In the genomic region with DNA sequence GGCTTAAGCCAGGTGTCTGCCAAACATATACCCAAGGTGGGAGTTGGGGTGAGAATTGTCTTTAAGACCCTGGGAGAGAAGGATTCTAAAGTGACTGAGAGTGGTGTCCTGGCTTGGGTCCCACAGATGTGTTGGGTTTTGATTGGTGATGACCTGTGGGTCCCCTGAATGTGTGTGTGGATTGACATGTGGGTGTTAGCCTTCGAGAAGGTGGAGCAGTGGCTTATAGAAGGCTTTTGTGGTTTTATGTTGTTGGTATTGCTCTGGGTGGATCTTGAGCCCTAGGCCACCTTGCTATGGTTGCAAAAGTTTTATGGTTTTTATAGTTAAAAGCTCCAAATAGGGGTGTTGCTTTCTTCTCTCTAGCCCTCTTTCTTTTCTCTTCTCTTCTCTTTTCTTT, we compare ENCODE assay signal across 18 cellular contexts. TPM values are rescaled to one million over a fixed set of nuclear protein-coding genes. Genes with fewer than 3 reads are reported as not detected.
DNase-seq lines count a peak whose midpoint lies in the region; ATAC-seq and TF ChIP-seq lines count a peak whose summit lies in the region.
"Had no signal": no experiment of that assay in that cellular context is flagged by ENCODE, and none has a peak within 500 bp of the region (broad histone marks: within the 10 kb centered on the region; RNA-seq: fewer than 3 reads in every experiment).

No MANE protein-coding gene starts in this region.

- H3K9me3 Mint-ChIP-seq in activated CD4-positive, alpha-beta T cell treated with anti-CD3 and anti-CD28 coated beads, Interleukin-2, amount 10 ng/mL, durations not matched to agents 24 days and 14 days: no peaks in the 10 kb centered on the region
- H3K9me3 Mint-ChIP-seq in glutamatergic neuron (ENCODE audit: unreplicated experiment): peaks cover 10% of the 10 kb centered on the region
- no peaks in the 10 kb centered on the region for H3K9me3 Mint-ChIP-seq in stimulated activated effector memory CD8-positive, alpha-beta T cell treated with anti-CD3 and anti-CD28 coated beads, Interleukin-12 subunit alpha, Interleukin-12 subunit beta, amount 100 ng/mL, for 72 hours
- H3K9me3 Mint-ChIP-seq: activated naive CD4-positive, alpha-beta T cell treated with anti-CD3 and anti-CD28 coated beads for 36 hours had no signal

- DNase-seq in activated CD4-positive, alpha-beta T cell treated with anti-CD3 and anti-CD28 coated beads, Interleukin-2, amount 10 ng/mL, durations not matched to agents 24 days and 14 days: no peak
- DNase-seq in activated CD4-positive, alpha-beta T cell treated with anti-CD3 and anti-CD28 coated beads, Interleukin-2, amount 50 U/mL, for 1 hour: no peak
- DNase-seq in T-helper 17 cell: no peak
- DNase-seq in glutamatergic neuron: peak; percentile 1
- no peak for DNase-seq in stimulated activated effector memory CD8-positive, alpha-beta T cell treated with anti-CD3 and anti-CD28 coated beads, Interleukin-12 subunit alpha, Interleukin-12 subunit beta, amount 100 ng/mL, for 72 hours (ENCODE audit: low spot score in 2 of 2)
- DNase-seq in pons (ENCODE audit: low spot score): no peak
- DNase-seq in MV-4-11 (lab: John Stamatoyannopoulos, UW): no peak
- DNase-seq: activated CD4-positive, alpha-beta T cell treated with anti-CD3 and anti-CD28 coated beads, Interleukin-2, amount 50 U/mL, for 4 hours; activated naive CD4-positive, alpha-beta T cell treated with anti-CD3 and anti-CD28 coated beads for 36 hours; activated T-cell treated with anti-CD3 and anti-CD28 coated beads, Interleukin-2, amount 50 U/mL, for 1 hour; COR-L47; DND-41; GOT3; NCI-H1694; NCI-H526 treated with DMSO at 0.1 percent for 48 hours had no signal

- intact Hi-C loops in activated CD4-positive, alpha-beta T cell treated with anti-CD3 and anti-CD28 coated beads, Interleukin-2, amount 10 ng/mL, durations not matched to agents 24 days and 14 days (cut with micrococcal nuclease): no loop called here

- peaks cover 28% of the 10 kb centered on the region for H3K4me1 Mint-ChIP-seq in activated CD4-positive, alpha-beta T cell treated with anti-CD3 and anti-CD28 coated beads, Interleukin-2, amount 10 ng/mL, durations not matched to agents 24 days and 14 days
- peaks cover 44% of the 10 kb centered on the region for H3K4me1 Mint-ChIP-seq in T-helper 17 cell
- H3K4me1 Mint-ChIP-seq in glutamatergic neuron (ENCODE audit: low read depth, unreplicated experiment): peaks cover 12% of the 10 kb centered on the region
- peaks cover 46% of the 10 kb centered on the region for H3K4me1 Mint-ChIP-seq in stimulated activated effector memory CD8-positive, alpha-beta T cell treated with anti-CD3 and anti-CD28 coated beads, Interleukin-12 subunit alpha, Interleukin-12 subunit beta, amount 100 ng/mL, for 72 hours

- H3K4me3 Mint-ChIP-seq in activated CD4-positive, alpha-beta T cell treated with anti-CD3 and anti-CD28 coated beads, Interleukin-2, amount 10 ng/mL, durations not matched to agents 24 days and 14 days: peak overlapping the region; percentile 6
- H3K4me3 Mint-ChIP-seq in T-helper 17 cell: peak overlapping the region; percentile 19
- H3K4me3 Mint-ChIP-seq in glutamatergic neuron (ENCODE audit: unreplicated experiment): no peak overlapping the region
- no peak overlapping the region for H3K4me3 Mint-ChIP-seq in stimulated activated effector memory CD8-positive, alpha-beta T cell treated with anti-CD3 and anti-CD28 coated beads, Interleukin-12 subunit alpha, Interleukin-12 subunit beta, amount 100 ng/mL, for 72 hours
- H3K4me3 Mint-ChIP-seq: activated naive CD4-positive, alpha-beta T cell treated with anti-CD3 and anti-CD28 coated beads for 36 hours had no signal

- H3K36me3 Mint-ChIP-seq in activated CD4-positive, alpha-beta T cell treated with anti-CD3 and anti-CD28 coated beads, Interleukin-2, amount 10 ng/mL, durations not matched to agents 24 days and 14 days (ENCODE audit: low read depth): peaks cover 15% of the 10 kb centered on the region
- peaks cover 7% of the 10 kb centered on the region for H3K36me3 Mint-ChIP-seq in T-helper 17 cell (ENCODE audit: low read depth)
- H3K36me3 Mint-ChIP-seq in glutamatergic neuron (ENCODE audit: unreplicated experiment): peaks cover 4% of the 10 kb centered on the region
- H3K36me3 Mint-ChIP-seq in stimulated activated effector memory CD8-positive, alpha-beta T cell treated with anti-CD3 and anti-CD28 coated beads, Interleukin-12 subunit alpha, Interleukin-12 subunit beta, amount 100 ng/mL, for 72 hours: peaks cover 26% of the 10 kb centered on the region

- no peaks in the 10 kb centered on the region for H3K9me3 ChIP-seq in T-helper 17 cell (ENCODE audit: control insufficient read depth, low read length, poor library complexity, severe bottlenecking)
- H3K9me3 ChIP-seq: lower lobe of right lung, psoas muscle had no signal

- TF ChIP-seq CTCF in glutamatergic neuron (IDR thresholded peaks at IDR 0.05; ENCODE audit: partially characterized antibody, unreplicated experiment): no peak

- no peak overlapping the region for H3K27ac Mint-ChIP-seq in activated CD4-positive, alpha-beta T cell treated with anti-CD3 and anti-CD28 coated beads, Interleukin-2, amount 10 ng/mL, durations not matched to agents 24 days and 14 days
- H3K27ac Mint-ChIP-seq in T-helper 17 cell (peak overlapping the region; percentile 96), glutamatergic neuron (ENCODE audit: unreplicated experiment) (no peak overlapping the region)
- peak overlapping the region; percentile 23 for H3K27ac Mint-ChIP-seq in stimulated activated effector memory CD8-positive, alpha-beta T cell treated with anti-CD3 and anti-CD28 coated beads, Interleukin-12 subunit alpha, Interleukin-12 subunit beta, amount 100 ng/mL, for 72 hours
- H3K27ac Mint-ChIP-seq: activated naive CD4-positive, alpha-beta T cell treated with anti-CD3 and anti-CD28 coated beads for 36 hours had no signal

- peak; percentile 52 for ATAC-seq in T-helper 17 cell
- no peak for ATAC-seq in stimulated activated effector memory CD8-positive, alpha-beta T cell treated with anti-CD3 and anti-CD28 coated beads, Interleukin-12 subunit alpha, Interleukin-12 subunit beta, amount 100 ng/mL, for 72 hours
- ATAC-seq in GM18517 (IDR thresholded peaks at IDR 0.05; ENCODE audit: unreplicated experiment): no peak
- ATAC-seq: lower lobe of right lung, psoas muscle had no signal

- no peaks in the 10 kb centered on the region for H3K27me3 Mint-ChIP-seq in activated CD4-positive, alpha-beta T cell treated with anti-CD3 and anti-CD28 coated beads, Interleukin-2, amount 10 ng/mL, durations not matched to agents 24 days and 14 days
- H3K27me3 Mint-ChIP-seq in T-helper 17 cell (no peaks in the 10 kb centered on the region), glutamatergic neuron (ENCODE audit: unreplicated experiment) (peaks cover 5% of the 10 kb centered on the region)

RNA-seq across cellular contexts. Expression of a gene that starts 29.7 kb away (rescaled TPM):
- total RNA-seq in activated CD4-positive, alpha-beta T cell treated with anti-CD3 and anti-CD28 coated beads, Interleukin-2, amount 10 ng/mL, durations not matched to agents 24 days and 14 days: 3.0 and 3.1 TPM in 2 replicates
- total RNA-seq in T-helper 17 cell: 10 to 100 TPM; 61.4 to 65.5 TPM
- total RNA-seq in glutamatergic neuron (ENCODE audit: unreplicated experiment): 10.1 TPM

Comparison
In these comparisons a context has a peak if more than half of its experiments do, and no peak if none do; other contexts are left out.
1. H3K27ac Mint-ChIP-seq: peak in T-helper 17 cell (single experiment) and stimulated activated effector memory CD8-positive, alpha-beta T cell treated with anti-CD3 and anti-CD28 coated beads, Interleukin-12 subunit alpha, Interleukin-12 subunit beta, amount 100 ng/mL, for 72 hours (single experiment); none in activated CD4-positive, alpha-beta T cell treated with anti-CD3 and anti-CD28 coated beads, Interleukin-2, amount 10 ng/mL, durations not matched to agents 24 days and 14 days (single experiment) and glutamatergic neuron (single experiment).
2. H3K4me3 Mint-ChIP-seq: peak in activated CD4-positive, alpha-beta T cell treated with anti-CD3 and anti-CD28 coated beads, Interleukin-2, amount 10 ng/mL, durations not matched to agents 24 days and 14 days (single experiment) and T-helper 17 cell (single experiment); none in glutamatergic neuron (single experiment) and stimulated activated effector memory CD8-positive, alpha-beta T cell treated with anti-CD3 and anti-CD28 coated beads, Interleukin-12 subunit alpha, Interleukin-12 subunit beta, amount 100 ng/mL, for 72 hours (single experiment).